13 cellular contexts compared by ENCODE assay signal in genomic region chr2:234611209-234611608, GRCh38.
A peak's percentile ranks its signal among the peaks of the same experiment; 100 is the strongest.
DNase-seq lines count a peak whose midpoint lies in the region; ATAC-seq and TF ChIP-seq lines count a peak whose summit lies in the region.
"Had no signal": no experiment of that assay in that cellular context is flagged by ENCODE, and none has a peak within 500 bp of the region (broad histone marks: within the 10 kb centered on the region; RNA-seq: fewer than 3 reads in every experiment).

No MANE protein-coding gene starts in this region.

- H3K27me3 ChIP-seq in DOHH2 (ENCODE audit: control insufficient read depth, low read length): 0 out of 2 replicates have a peak, but pooled peaks cover 2% of the 10 kb centered on the region
- no peaks in the 10 kb centered on the region for H3K27me3 ChIP-seq in HL-60 (ENCODE audit: insufficient read depth, poor library complexity, severe bottlenecking)
- no peaks in the 10 kb centered on the region for H3K27me3 ChIP-seq in mesenchymal stem cell (ENCODE audit: control insufficient read depth in 1 of 2, insufficient read depth in 1 of 2, low read length in 2 of 2)

- no peak overlapping the region for H2BK5ac ChIP-seq in mesenchymal stem cell (ENCODE audit: low read depth, low read length, poor library complexity, severe bottlenecking)

- H2BK15ac ChIP-seq in mesenchymal stem cell (ENCODE audit: low read depth, poor library complexity, severe bottlenecking): no peak overlapping the region

- in situ Hi-C loops in astrocyte of the spinal cord (cut with HindIII; ENCODE audit: low sequenced_read_pairs): no loop called here

- H2AFZ ChIP-seq in mesenchymal stem cell (ENCODE audit: low read depth, low read length): no peak overlapping the region

- no peaks in the 10 kb centered on the region for H3K79me1 ChIP-seq in mesenchymal stem cell (replicated peaks; ENCODE audit: low read length, poor library complexity, severe bottlenecking)

- H4K20me1 ChIP-seq in DOHH2 (ENCODE audit: control insufficient read depth, insufficient read depth, low read depth, low read length): no peaks in the 10 kb centered on the region

- H3K9me3 ChIP-seq in DOHH2 (ENCODE audit: control insufficient read depth, insufficient read depth, low read length) (peaks cover 8% of the 10 kb centered on the region; the same call in 1 of the 2 replicates), mesenchymal stem cell (ENCODE audit: control insufficient read depth, low read length) (no peaks in the 10 kb centered on the region)
- H3K9me3 ChIP-seq: thoracic aorta had no signal

- H3K27ac ChIP-seq in DOHH2 (ENCODE audit: low read depth, low read length) (no peak overlapping the region), HL-60 (replicated peaks) (no peak overlapping the region), mesenchymal stem cell (ENCODE audit: low read length, poor library complexity, severe bottlenecking) (no peak overlapping the region)
- H3K27ac ChIP-seq: thoracic aorta had no signal

- no CpG with 5 or more reads among the region's 1 CpG for WGBS in mesenchymal stem cell

- no peak overlapping the region for H2BK120ac ChIP-seq in mesenchymal stem cell (ENCODE audit: low read depth, low read length)

- no peak overlapping the region for H3K4ac ChIP-seq in mesenchymal stem cell (ENCODE audit: low read depth in 1 of 2, low read length in 2 of 2)

- no peak overlapping the region for H3K9ac ChIP-seq in mesenchymal stem cell (ENCODE audit: low read length)

- no peak overlapping the region for H3K18ac ChIP-seq in mesenchymal stem cell (ENCODE audit: low read depth in 1 of 2, low read length in 2 of 2)

- H2BK12ac ChIP-seq in mesenchymal stem cell (ENCODE audit: low read length in 2 of 2): no peak overlapping the region

- TF ChIP-seq CTCF in DOHH2 (IDR thresholded peaks at IDR 0.05; ENCODE audit: low read depth, low read length, poor library complexity, severe bottlenecking) (peak; percentile 64), HL-60 (IDR thresholded peaks at IDR 0.05; ENCODE audit: insufficient read depth, low read length) (peak; percentile 8), astrocyte of the spinal cord (IDR thresholded peaks at IDR 0.05; ENCODE audit: low read depth, low read length) (peak; percentile 41)

- H4K91ac ChIP-seq in mesenchymal stem cell (ENCODE audit: low read length): no peak overlapping the region

- H3K4me2 ChIP-seq in DOHH2 (ENCODE audit: low read length) (no peak overlapping the region), mesenchymal stem cell (ENCODE audit: low read length, poor library complexity, severe bottlenecking) (no peak overlapping the region)

- H3K4me1 ChIP-seq in DOHH2 (ENCODE audit: control insufficient read depth, low read length) (no peaks in the 10 kb centered on the region), mesenchymal stem cell (ENCODE audit: control insufficient read depth, insufficient read depth, low read depth, low read length) (no peaks in the 10 kb centered on the region)

- no peak for ATAC-seq in HG03045 (IDR thresholded peaks at IDR 0.05; ENCODE audit: unreplicated experiment)

- H4K8ac ChIP-seq in mesenchymal stem cell (ENCODE audit: low read length): no peak overlapping the region

- H3K9me2 ChIP-seq in DOHH2 (replicated peaks; ENCODE audit: control insufficient read depth, low read length): no peaks in the 10 kb centered on the region

- H3K4me3 ChIP-seq in DOHH2 (ENCODE audit: low read length) (no peak overlapping the region), HL-60 (replicated peaks; ENCODE audit: insufficient read depth, low read length) (no peak overlapping the region), astrocyte of the spinal cord (ENCODE audit: low read depth, low read length) (no peak overlapping the region), mesenchymal stem cell (ENCODE audit: insufficient read depth in 1 of 2, low read depth in 1 of 2, low read length in 2 of 2) (no peak overlapping the region)
- H3K4me3 ChIP-seq: thoracic aorta had no signal

- peak overlapping the region; percentile 20 for H2AK5ac ChIP-seq in mesenchymal stem cell (ENCODE audit: low read length, severe bottlenecking)

- H3F3A ChIP-seq in DOHH2 (ENCODE audit: control insufficient read depth, insufficient read depth): no peaks in the 10 kb centered on the region

- no peak overlapping the region for H3K23ac ChIP-seq in mesenchymal stem cell (ENCODE audit: low read length in 2 of 2)

- no peak overlapping the region for H3K14ac ChIP-seq in mesenchymal stem cell (ENCODE audit: low read length in 2 of 2)

- DNase-seq in HL-60 (ENCODE audit: low read depth in 1 of 2, low spot score in 1 of 2): no peak
- no peak for DNase-seq in astrocyte of the spinal cord (ENCODE audit: low read depth, low spot score)
- peak; percentile 10 for DNase-seq in mesenchymal stem cell
- no peak for DNase-seq in NCI-H2081 treated with DMSO at 0.1 percent for 48 hours (lab: John Stamatoyannopoulos, UW)
- no peak for DNase-seq in DMS79 treated with DMSO at 0.1 percent for 48 hours (lab: John Stamatoyannopoulos, UW)
- DNase-seq: activated T-cell treated with anti-CD3 and anti-CD28 coated beads for 4 hours, anterior cingulate cortex, GDM1, NCI-H1048, NCI-H774 had no signal

- H3K36me3 ChIP-seq in DOHH2 (ENCODE audit: control insufficient read depth, low read length) (no peaks in the 10 kb centered on the region), mesenchymal stem cell (ENCODE audit: control insufficient read depth in 1 of 2, insufficient read depth in 2 of 2, low read depth in 1 of 2, low read length in 2 of 2) (no peaks in the 10 kb centered on the region)
- H3K36me3 ChIP-seq: thoracic aorta had no signal

- no peaks in the 10 kb centered on the region for H3K79me2 ChIP-seq in DOHH2 (ENCODE audit: control insufficient read depth, low read length)

Comparison
In these comparisons a context has a peak if more than half of its experiments do, and no peak if none do; other contexts are left out.
1. CTCF ChIP-seq: peak in every context shown above with its lines; median percentile 64 in DOHH2; 41 in astrocyte of the spinal cord; 8 in HL-60.